20 cellular contexts compared by ENCODE assay signal in the genomic region with DNA sequence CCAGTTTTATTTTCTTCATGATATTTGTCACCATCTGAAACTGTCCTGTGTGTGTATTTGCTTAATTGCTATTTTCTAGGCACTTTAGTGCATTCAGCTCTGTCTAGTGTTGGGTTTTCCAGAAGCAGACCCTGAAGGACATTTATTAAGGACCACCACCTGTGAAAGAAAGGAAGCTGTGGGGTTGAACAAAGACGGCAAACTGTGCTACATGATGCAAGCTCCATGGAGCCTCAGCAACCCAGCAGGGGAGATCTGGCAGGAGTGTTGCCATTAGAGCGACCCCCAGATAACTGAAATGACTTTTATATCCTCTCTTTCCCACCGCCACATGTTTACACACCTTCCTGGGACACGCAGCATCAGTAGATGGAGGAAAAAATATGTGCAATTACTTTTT.
"Had no signal": no experiment of that assay in that cellular context is flagged by ENCODE, and none has a peak within 500 bp of the region (broad histone marks: within the 10 kb centered on the region; RNA-seq: fewer than 3 reads in every experiment).

No MANE protein-coding gene starts in this region.

- DNase-seq: activated CD4-positive, alpha-beta T cell treated with anti-CD3 and anti-CD28 coated beads for 48 hours; activated CD4-positive, alpha-beta T cell treated with anti-CD3 and anti-CD28 coated beads, Interleukin-2, amount 50 U/mL, for 48 hours; activated CD4-positive, CD25-positive, alpha-beta regulatory T cell treated with anti-CD3 and anti-CD28 coated beads, Interleukin-2, amount 50 U/mL, for 72 hours; activated CD8-positive, alpha-beta memory T cell treated with anti-CD3 and anti-CD28 coated beads, Interleukin-2, amount 10 ng/mL, durations not matched to agents 7 days and 5 days; activated effector memory CD4-positive, alpha-beta T cell treated with Interleukin-2 at 50 U/mL for 16 hours; activated naive CD4-positive, alpha-beta T cell; activated T-cell treated with anti-CD3 and anti-CD28 coated beads, Interleukin-2, amount 50 U/mL, for 24 hours; aorta; MG63; MV-4-11; NCI-H1092 treated with DMSO at 0.1 percent for 48 hours; NCI-H1436 treated with DMSO at 0.1 percent for 48 hours; NCI-H2029; NCI-H748 treated with DMSO at 0.1 percent for 48 hours; PC-9; SHP77 treated with DMSO at 0.1 percent for 48 hours had no signal

- H3K36me3 ChIP-seq: breast epithelium, MG63 had no signal

- H3K9me3 ChIP-seq: MG63 had no signal

- ATAC-seq: activated CD8-positive, alpha-beta memory T cell treated with anti-CD3 and anti-CD28 coated beads, Interleukin-2, amount 10 ng/mL, durations not matched to agents 7 days and 5 days had no signal

- H3K4me1 Mint-ChIP-seq: activated CD8-positive, alpha-beta memory T cell treated with anti-CD3 and anti-CD28 coated beads, Interleukin-2, amount 10 ng/mL, durations not matched to agents 7 days and 5 days; activated naive CD4-positive, alpha-beta T cell treated with anti-CD3 and anti-CD28 coated beads, Interleukin-2, amount 50 U/mL, for 24 hours had no signal

- H3K9me3 Mint-ChIP-seq: activated naive CD4-positive, alpha-beta T cell treated with anti-CD3 and anti-CD28 coated beads, Interleukin-2, amount 50 U/mL, for 24 hours; activated T-helper 1 cell treated with anti-CD3 and anti-CD28 coated beads, Interleukin-12 subunit alpha, Interleukin-12 subunit beta, Interleukin-2, Interleukin-4 antibody, amounts not matched to agents 30 ng/mL and 10 ng/mL and 1 ng/mL, durations not matched to agents 14 hours and 24 hours and 36 hours; T-helper 1 cell treated with Interleukin-12 subunit alpha and Interleukin-12 subunit beta and Interleukin-4 antibody, amounts not matched to agents 30 μg/mL and 1 μg/mL, for 36 hours had no signal

- H3K4me3 ChIP-seq: breast epithelium, MG63, PC-9 had no signal

- H3K4me3 Mint-ChIP-seq: activated CD8-positive, alpha-beta memory T cell treated with anti-CD3 and anti-CD28 coated beads, Interleukin-2, amount 10 ng/mL, durations not matched to agents 7 days and 5 days; activated naive CD4-positive, alpha-beta T cell treated with anti-CD3 and anti-CD28 coated beads, Interleukin-2, amount 50 U/mL, for 24 hours; activated T-cell treated with anti-CD3 and anti-CD28 coated beads, Interleukin-2, amount 50 U/mL, for 24 hours; activated T-helper 1 cell treated with anti-CD3 and anti-CD28 coated beads, Interleukin-12 subunit alpha, Interleukin-12 subunit beta, Interleukin-2, Interleukin-4 antibody, amounts not matched to agents 30 ng/mL and 10 ng/mL and 1 ng/mL, durations not matched to agents 14 hours and 24 hours and 36 hours; T-helper 1 cell treated with Interleukin-12 subunit alpha and Interleukin-12 subunit beta and Interleukin-4 antibody, amounts not matched to agents 30 μg/mL and 1 μg/mL, for 36 hours had no signal

- H3K27ac ChIP-seq: breast epithelium, PC-9 had no signal

- H3K27me3 ChIP-seq: breast epithelium, MG63 had no signal

- H3K4me2 ChIP-seq: PC-9 had no signal

- H3K27me3 Mint-ChIP-seq: activated CD8-positive, alpha-beta memory T cell treated with anti-CD3 and anti-CD28 coated beads, Interleukin-2, amount 10 ng/mL, durations not matched to agents 7 days and 5 days; activated naive CD4-positive, alpha-beta T cell treated with anti-CD3 and anti-CD28 coated beads, Interleukin-2, amount 50 U/mL, for 24 hours; activated T-cell treated with anti-CD3 and anti-CD28 coated beads, Interleukin-2, amount 50 U/mL, for 24 hours had no signal

- H3K4me1 ChIP-seq: breast epithelium had no signal

- H2AFZ ChIP-seq: PC-9 had no signal

- H3K27ac Mint-ChIP-seq: activated CD8-positive, alpha-beta memory T cell treated with anti-CD3 and anti-CD28 coated beads, Interleukin-2, amount 10 ng/mL, durations not matched to agents 7 days and 5 days; activated naive CD4-positive, alpha-beta T cell treated with anti-CD3 and anti-CD28 coated beads, Interleukin-2, amount 50 U/mL, for 24 hours; activated T-cell treated with anti-CD3 and anti-CD28 coated beads, Interleukin-2, amount 50 U/mL, for 24 hours; activated T-helper 1 cell treated with anti-CD3 and anti-CD28 coated beads, Interleukin-12 subunit alpha, Interleukin-12 subunit beta, Interleukin-2, Interleukin-4 antibody, amounts not matched to agents 30 ng/mL and 10 ng/mL and 1 ng/mL, durations not matched to agents 14 hours and 24 hours and 36 hours; T-helper 1 cell treated with Interleukin-12 subunit alpha and Interleukin-12 subunit beta and Interleukin-4 antibody, amounts not matched to agents 30 μg/mL and 1 μg/mL, for 36 hours had no signal

- H3K36me3 Mint-ChIP-seq: activated CD8-positive, alpha-beta memory T cell treated with anti-CD3 and anti-CD28 coated beads, Interleukin-2, amount 10 ng/mL, durations not matched to agents 7 days and 5 days; activated naive CD4-positive, alpha-beta T cell treated with anti-CD3 and anti-CD28 coated beads, Interleukin-2, amount 50 U/mL, for 24 hours had no signal
